Comparison of ENCODE assay signal across 19 cellular contexts in genomic region chr3:118909751-118910150, GRCh38.
"Had no signal": no experiment of that assay in that cellular context is flagged by ENCODE, and none has a peak within 500 bp of the region (broad histone marks: within the 10 kb centered on the region; RNA-seq: fewer than 3 reads in every experiment).

No MANE protein-coding gene starts in this region.

- H2AFZ ChIP-seq: neural progenitor cell had no signal

- H3K4me3 ChIP-seq: colonic mucosa, dorsolateral prefrontal cortex, mucosa of descending colon, neural progenitor cell, thoracic aorta, upper lobe of left lung had no signal

- H3K9me3 ChIP-seq: colonic mucosa, mucosa of descending colon, thoracic aorta, upper lobe of left lung had no signal

- H3K27me3 ChIP-seq: colonic mucosa, dorsolateral prefrontal cortex, neural progenitor cell, upper lobe of left lung had no signal

- H3K27ac ChIP-seq: colonic mucosa, neural progenitor cell, thoracic aorta, upper lobe of left lung had no signal

- ATAC-seq: effector memory CD8-positive, alpha-beta T cell; left cardiac atrium; mucosa of descending colon had no signal

- H3K4me2 ChIP-seq: neural progenitor cell had no signal

- H3K4me1 ChIP-seq: colonic mucosa, upper lobe of left lung had no signal

- DNase-seq: activated CD4-positive, alpha-beta T cell treated with anti-CD3 and anti-CD28 coated beads for 1 hour; activated gamma-delta T cell treated with Interleukin-2 at 50 U/mL for 16 hours; activated T-cell treated with anti-CD3 and anti-CD28 coated beads, Interleukin-2, amount 50 U/mL, for 1 hour; anterior cingulate cortex; colonic mucosa; dorsolateral prefrontal cortex; effector memory CD8-positive, alpha-beta T cell; foreskin fibroblast; hippocampal formation; left cardiac atrium; mesendoderm; mucosa of descending colon; naive B cell; stimulated activated CD4-positive, alpha-beta T cell treated with anti-CD3 and anti-CD28 coated beads, Interleukin-4, amount 100 ng/mL, for 24 hours; stimulated activated naive CD4-positive, alpha-beta T cell treated with Interleukin-2 at 50 U/mL for 16 hours; T-helper 9 cell; upper lobe of left lung had no signal

- H3K9ac ChIP-seq: neural progenitor cell had no signal

- H3K36me3 ChIP-seq: colonic mucosa, neural progenitor cell, thoracic aorta, upper lobe of left lung had no signal
